23 cellular contexts compared by ENCODE assay signal in genomic region chr12:26555139-26555538, GRCh38.
DNase-seq lines count a peak whose midpoint lies in the region; ATAC-seq, FAIRE-seq and TF ChIP-seq lines count a peak whose summit lies in the region.
"Had no signal": no experiment of that assay in that cellular context is flagged by ENCODE, and none has a peak within 500 bp of the region (broad histone marks: within the 10 kb centered on the region; RNA-seq: fewer than 3 reads in every experiment).

No MANE protein-coding gene starts in this region.

- H4K20me1 ChIP-seq in GM23248 (ENCODE audit: insufficient read depth) (no peaks in the 10 kb centered on the region), astrocyte (ENCODE audit: insufficient read depth, low read length) (no peaks in the 10 kb centered on the region)

- peaks cover 7% of the 10 kb centered on the region for H3K36me3 Mint-ChIP-seq in astrocyte (ENCODE audit: low read depth, unreplicated experiment)

- H3K27me3 Mint-ChIP-seq in astrocyte (ENCODE audit: low read depth, unreplicated experiment): no peaks in the 10 kb centered on the region
- H3K27me3 Mint-ChIP-seq: effector memory CD8-positive, alpha-beta T cell; stimulated activated naive CD8-positive, alpha-beta T cell treated with anti-CD3 and anti-CD28 coated beads, Interleukin-15, Interleukin-2, amounts not matched to agents 100 ng/mL and 50 ng/mL, for 24 hours had no signal

- no peak overlapping the region for H3K27ac ChIP-seq in GM23248
- H3K27ac ChIP-seq in astrocyte (ENCODE audit: low read depth, low read length): no peak overlapping the region
- H3K27ac ChIP-seq: breast epithelium, coronary artery, RWPE1, thyroid gland had no signal

- ATAC-seq in GM19467 (IDR thresholded peaks at IDR 0.05; ENCODE audit: unreplicated experiment) (no peak), HG03135 (IDR thresholded peaks at IDR 0.05; ENCODE audit: unreplicated experiment) (no peak)
- ATAC-seq: activated T-cell treated with anti-CD3 and anti-CD28 coated beads, Interleukin-2, amount 50 U/mL, for 4 hours; effector memory CD8-positive, alpha-beta T cell; esophagus mucosa; natural killer cell had no signal

- H3K27me3 ChIP-seq in GM23248 (replicated peaks; ENCODE audit: insufficient read depth) (no peaks in the 10 kb centered on the region), astrocyte (ENCODE audit: insufficient read depth, low read length) (no peaks in the 10 kb centered on the region)
- H3K27me3 ChIP-seq: breast epithelium, thyroid gland had no signal

- H3K9me3 ChIP-seq in GM23248 (ENCODE audit: low read depth) (no peaks in the 10 kb centered on the region), astrocyte (ENCODE audit: insufficient read depth, low read depth, low read length) (no peaks in the 10 kb centered on the region)
- H3K9me3 ChIP-seq: breast epithelium, SK-N-SH, thyroid gland had no signal

- no peaks in the 10 kb centered on the region for H3K36me3 ChIP-seq in GM23248 (ENCODE audit: low read depth)
- H3K36me3 ChIP-seq in astrocyte (ENCODE audit: insufficient read depth, low read length): no peaks in the 10 kb centered on the region
- H3K36me3 ChIP-seq: breast epithelium, thyroid gland had no signal

- no peak for FAIRE-seq in astrocyte (lab: Jason Lieb, UNC)

- H3K27ac Mint-ChIP-seq in astrocyte (ENCODE audit: unreplicated experiment): peak overlapping the region; percentile 6
- H3K27ac Mint-ChIP-seq: effector memory CD8-positive, alpha-beta T cell; natural killer cell; stimulated activated naive CD8-positive, alpha-beta T cell treated with anti-CD3 and anti-CD28 coated beads, Interleukin-15, Interleukin-2, amounts not matched to agents 100 ng/mL and 50 ng/mL, for 24 hours had no signal

- no peak for TF ChIP-seq CTCF in astrocyte (IDR thresholded peaks at IDR 0.05; ENCODE audit: insufficient read depth, low read depth, low read length)

- H3K9ac ChIP-seq in GM23248 (no peak overlapping the region), astrocyte (ENCODE audit: low read length) (no peak overlapping the region)
- H3K9ac ChIP-seq: SK-N-SH had no signal

- in situ Hi-C loops in GM23248 (cut with MboI): no loop called here

- H3K4me3 ChIP-seq in GM23248 (no peak overlapping the region), astrocyte (ENCODE audit: insufficient read depth, low read depth, low read length) (no peak overlapping the region)
- H3K4me3 ChIP-seq: breast epithelium, coronary artery, thyroid gland had no signal

- peaks cover 3% of the 10 kb centered on the region for H3K4me1 Mint-ChIP-seq in astrocyte (ENCODE audit: low read depth, unreplicated experiment)

- no peak overlapping the region for H3K4me3 Mint-ChIP-seq in astrocyte (ENCODE audit: unreplicated experiment)
- H3K4me3 Mint-ChIP-seq: activated T-cell treated with anti-CD3 and anti-CD28 coated beads, Interleukin-2, amount 50 U/mL, for 4 hours; effector memory CD8-positive, alpha-beta T cell; natural killer cell; stimulated activated naive CD8-positive, alpha-beta T cell treated with anti-CD3 and anti-CD28 coated beads, Interleukin-15, Interleukin-2, amounts not matched to agents 100 ng/mL and 50 ng/mL, for 24 hours had no signal

- H3K79me2 ChIP-seq in GM23248 (ENCODE audit: insufficient read depth) (no peaks in the 10 kb centered on the region), astrocyte (ENCODE audit: insufficient read depth, low read length) (no peaks in the 10 kb centered on the region)

- H3K4me1 ChIP-seq in GM23248 (ENCODE audit: insufficient read depth): no peaks in the 10 kb centered on the region
- H3K4me1 ChIP-seq in astrocyte (ENCODE audit: insufficient read depth, low read length): no peaks in the 10 kb centered on the region
- H3K4me1 ChIP-seq: breast epithelium, thyroid gland had no signal

- H3K9me3 Mint-ChIP-seq in astrocyte (ENCODE audit: unreplicated experiment): no peaks in the 10 kb centered on the region
- H3K9me3 Mint-ChIP-seq: activated T-cell treated with anti-CD3 and anti-CD28 coated beads, Interleukin-2, amount 50 U/mL, for 4 hours; effector memory CD8-positive, alpha-beta T cell; natural killer cell; stimulated activated naive CD8-positive, alpha-beta T cell treated with anti-CD3 and anti-CD28 coated beads, Interleukin-15, Interleukin-2, amounts not matched to agents 100 ng/mL and 50 ng/mL, for 24 hours had no signal

- H2AFZ ChIP-seq in GM23248 (no peak overlapping the region), astrocyte (ENCODE audit: low read depth, low read length) (no peak overlapping the region)

- DNase-seq in AG20443 (ENCODE audit: low spot score): peak; percentile 14
- DNase-seq in GM23248: peak; percentile 3
- peak; percentile 55 for DNase-seq in astrocyte (ENCODE audit: low read depth)
- peak; percentile 46 for DNase-seq in iris pigment epithelial cell (ENCODE audit: low read depth)
- DNase-seq in activated CD4-positive, alpha-beta T cell treated with anti-CD3 and anti-CD28 coated beads for 48 hours: no peak
- DNase-seq in Ammon's horn (ENCODE audit: low spot score): no peak
- DNase-seq: activated CD4-positive, alpha-beta T cell treated with anti-CD3 and anti-CD28 coated beads for 4 hours; activated T-cell treated with anti-CD3 and anti-CD28 coated beads, Interleukin-2, amount 50 U/mL, for 4 hours; effector memory CD8-positive, alpha-beta T cell; natural killer cell; NCI-H1694 treated with DMSO at 0.1 percent for 48 hours; NCI-H526; SK-N-SH; stimulated activated CD4-positive, alpha-beta T cell treated with anti-CD3 and anti-CD28 coated beads, Interleukin-12 subunit alpha, Interleukin-12 subunit beta, amount 100 ng/mL, for 4 hours; T-helper 2 cell; thyroid gland had no signal

- H3K9me2 ChIP-seq in GM23248 (ENCODE audit: insufficient read depth): no peaks in the 10 kb centered on the region
- H3K9me2 ChIP-seq: SK-N-SH had no signal

- H3F3A ChIP-seq in GM23248 (ENCODE audit: insufficient read depth): no peaks in the 10 kb centered on the region

- H3K4me2 ChIP-seq in GM23248 (ENCODE audit: unreplicated experiment) (no peak overlapping the region), astrocyte (ENCODE audit: low read length) (no peak overlapping the region)
- H3K4me2 ChIP-seq: SK-N-SH had no signal

- 83 to 86% methylated on average over 4 of the region's 4 CpGs for WGBS in GM23248 (ENCODE audit: low coverage in 1 of 2, low lambda C conversion rate in 2 of 2, missing lambda C conversion rate in 2 of 2), 2 experiments

Comparison
In these comparisons a context has a peak if more than half of its experiments do, and no peak if none do; other contexts are left out.
1. DNase-seq: peak in AG20443 (single experiment), GM23248 (single experiment), astrocyte (single experiment) and iris pigment epithelial cell (single experiment); none in activated CD4-positive, alpha-beta T cell treated with anti-CD3 and anti-CD28 coated beads for 48 hours (single experiment) and Ammon's horn (single experiment).